ENCODE assay signal across 21 cellular contexts in genomic region chr4:26762650-26763049, GRCh38.
DNase-seq lines count a peak whose midpoint lies in the region; ATAC-seq, FAIRE-seq and TF ChIP-seq lines count a peak whose summit lies in the region.
"Had no signal": no experiment of that assay in that cellular context is flagged by ENCODE, and none has a peak within 500 bp of the region (broad histone marks: within the 10 kb centered on the region; RNA-seq: fewer than 3 reads in every experiment).

No MANE protein-coding gene starts in this region.

- H3K9me3 ChIP-seq in right lobe of liver (no peaks in the 10 kb centered on the region), HepG2 (ENCODE audit: low read length) (no peaks in the 10 kb centered on the region)
- H3K9me3 ChIP-seq: A549, sigmoid colon had no signal

- H3K4me2 ChIP-seq in HepG2 (ENCODE audit: low read depth, low read length): no peak overlapping the region
- H3K4me2 ChIP-seq: A549, hepatocyte had no signal

- TF ChIP-seq CTCF in right lobe of liver (IDR thresholded peaks at IDR 0.05): no peak
- TF ChIP-seq CTCF in HepG2 (CRISPR knock-in tag; IDR thresholded peaks at IDR 0.05): no peak
- no peak for TF ChIP-seq CTCF in VCaP (conservative IDR thresholded peaks at IDR 0.05)
- TF ChIP-seq CTCF in fibroblast of mammary gland (conservative IDR thresholded peaks at IDR 0.05; ENCODE audit: control insufficient read depth, insufficient read depth, low read depth, low read length): no peak

- TF ChIP-seq EP300 in HepG2 (IDR thresholded peaks at IDR 0.05; ENCODE audit: low read depth in 2 of 2, low read length in 2 of 2) (no peak), HepG2 (CRISPR knock-in tag; IDR thresholded peaks at IDR 0.05; ENCODE audit: borderline replicate concordance) (no peak)

- H3K27ac ChIP-seq in right lobe of liver: no peak overlapping the region
- H3K27ac ChIP-seq in HepG2 (ENCODE audit: extremely low read length, insufficient read depth, low read length): no peak overlapping the region
- peak overlapping the region; percentile 22; the same call in 1 of the 2 replicates for H3K27ac ChIP-seq in VCaP
- H3K27ac ChIP-seq: A549, brain microvascular endothelial cell, C4-2B, hepatocyte, RWPE1, sigmoid colon had no signal

- ATAC-seq in right lobe of liver (peak in 3 of 4 donors; percentile 12 to 82 (median 44)), HepG2 (no peak), GM21825 (IDR thresholded peaks at IDR 0.05; ENCODE audit: unreplicated experiment) (no peak), GM18502 (IDR thresholded peaks at IDR 0.05; ENCODE audit: poor library complexity, unreplicated experiment) (no peak), GM21576 (IDR thresholded peaks at IDR 0.05; ENCODE audit: unreplicated experiment) (no peak)
- ATAC-seq: A549 had no signal

- H3K27me3 ChIP-seq in right lobe of liver: no peaks in the 10 kb centered on the region
- H3K27me3 ChIP-seq in HepG2 (ENCODE audit: control insufficient read depth in 1 of 2, insufficient read depth in 2 of 2, low read length in 2 of 2): no peaks in the 10 kb centered on the region
- H3K27me3 ChIP-seq: brain microvascular endothelial cell, hepatocyte, sigmoid colon had no signal

- CTCF ChIA-PET in HepG2 (lab: Yijun Ruan, JAX; ENCODE audit: low intra/inter-chr PET ratio, low total read pairs): no interaction called here

- TF ChIP-seq POLR2A in right lobe of liver (IDR thresholded peaks at IDR 0.05) (no peak), HepG2 (IDR thresholded peaks at IDR 0.05; ENCODE audit: insufficient read depth in 1 of 2, low read depth in 2 of 2, low read length in 2 of 2) (no peak)

- H3K4me3 ChIP-seq in right lobe of liver: no peak overlapping the region
- no peak overlapping the region for H3K4me3 ChIP-seq in HepG2 (replicated peaks in 1 of 3; ENCODE audit: insufficient read depth in 1 of 3, low read depth in 2 of 3, low read length in 3 of 3)
- no peak overlapping the region for H3K4me3 ChIP-seq in fibroblast of mammary gland (ENCODE audit: control insufficient read depth, low read depth, low read length)
- H3K4me3 ChIP-seq: A549, hepatocyte, sigmoid colon had no signal

- POLR2A ChIA-PET in HepG2 (lab: Yijun Ruan, JAX): no interaction called here

- H2AFZ ChIP-seq in HepG2 (ENCODE audit: low read length): no peak overlapping the region
- H2AFZ ChIP-seq: hepatocyte had no signal

- no peaks in the 10 kb centered on the region for H3K79me2 ChIP-seq in HepG2 (ENCODE audit: insufficient read depth, low read length)
- H3K79me2 ChIP-seq: hepatocyte had no signal

- no peaks in the 10 kb centered on the region for H3K4me1 ChIP-seq in right lobe of liver
- H3K4me1 ChIP-seq in HepG2 (ENCODE audit: insufficient read depth, low read length): no peaks in the 10 kb centered on the region
- H3K4me1 ChIP-seq: A549, sigmoid colon had no signal

- BruUV-seq in HepG2 (replicated peaks; lab: Mats Ljungman, UMichigan): no TSS peak

- FAIRE-seq in HepG2 (lab: Jason Lieb, UNC): no peak
- no peak for FAIRE-seq in RCC 7860 (lab: Jason Lieb, UNC)
- FAIRE-seq: A549 had no signal

- H3K36me3 ChIP-seq in right lobe of liver: no peaks in the 10 kb centered on the region
- H3K36me3 ChIP-seq in HepG2 (replicated peaks in 1 of 2; ENCODE audit: control insufficient read depth in 1 of 2, insufficient read depth in 2 of 2, low read length in 2 of 2): no peaks in the 10 kb centered on the region
- H3K36me3 ChIP-seq: brain microvascular endothelial cell had no signal

- no peaks in the 10 kb centered on the region for H4K20me1 ChIP-seq in HepG2 (ENCODE audit: insufficient read depth, low read length)

- in situ Hi-C loops in HepG2 (cut with HindIII; ENCODE audit: extremely low pct_ligation_motif_present, low pct_unique_long_range_greater_than_20kb): no loop called here

- intact Hi-C loops in right lobe of liver (cut with DNase I) (no loop called here), HepG2 (cut with micrococcal nuclease; ENCODE audit: unreplicated experiment) (no loop called here)

- DNase-seq in right lobe of liver (no peak), HepG2 (ENCODE audit: low spot score) (no peak), fibroblast of mammary gland (ENCODE audit: low read depth) (peak; percentile 48), RCC 7860 (ENCODE audit: low spot score) (no peak)
- DNase-seq: activated naive CD4-positive, alpha-beta T cell treated with anti-CD3 and anti-CD28 coated beads, Interleukin-2, amount 10 ng/mL, durations not matched to agents 7 days and 5 days; brain microvascular endothelial cell; HFFc6; NCI-H1417; NCI-H2171; nucleus accumbens; sigmoid colon; stimulated activated CD4-positive, alpha-beta T cell treated with anti-CD3 and anti-CD28 coated beads, Interleukin-2, amount 100 ng/mL, for 24 hours; SW 1271 had no signal

- WGBS in right lobe of liver (ENCODE audit: insufficient coverage, low coverage, low lambda C conversion rate, missing lambda C conversion rate): 100% methylated on average over 2 of the region's 2 CpGs
- 84% methylated on average over 2 of the region's 2 CpGs for WGBS in HepG2 (ENCODE audit: low lambda C conversion rate)

- TF ChIP-seq RAD21 in HepG2 (CRISPR knock-in tag; IDR thresholded peaks at IDR 0.05): no peak

- no peak overlapping the region for H3K9ac ChIP-seq in HepG2 (ENCODE audit: insufficient read depth, low read depth, low read length)

TF ChIP-seq in HepG2, 621 proteins besides CTCF, POLR2A, EP300 and RAD21:
- TF ChIP-seq ZNF605 (CRISPR knock-in tag; IDR thresholded peaks at IDR 0.05) (no peak), ZFP41 (CRISPR knock-in tag; IDR thresholded peaks at IDR 0.05; ENCODE audit: borderline replicate concordance) (no peak)
- TF ChIP-seq, protein P1, sequence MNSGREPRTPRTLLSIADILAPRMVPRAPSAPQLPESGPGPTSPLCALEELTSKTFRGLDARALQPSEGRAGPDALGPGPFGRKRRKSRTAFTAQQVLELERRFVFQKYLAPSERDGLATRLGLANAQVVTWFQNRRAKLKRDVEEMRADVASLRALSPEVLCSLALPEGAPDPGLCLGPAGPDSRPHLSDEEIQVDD (CRISPR knock-in tag; IDR thresholded peaks at IDR 0.05; ENCODE audit: borderline replicate concordance): no peak

Comparison
In these comparisons a context has a peak if more than half of its experiments do, and no peak if none do; other contexts are left out.
1. ATAC-seq: peak in right lobe of liver (3 of 4); none in HepG2 (single experiment), GM21825 (single experiment), GM18502 (single experiment) and GM21576 (single experiment).